Comparison of ENCODE assay signal across 8 cellular contexts in the genomic region with DNA sequence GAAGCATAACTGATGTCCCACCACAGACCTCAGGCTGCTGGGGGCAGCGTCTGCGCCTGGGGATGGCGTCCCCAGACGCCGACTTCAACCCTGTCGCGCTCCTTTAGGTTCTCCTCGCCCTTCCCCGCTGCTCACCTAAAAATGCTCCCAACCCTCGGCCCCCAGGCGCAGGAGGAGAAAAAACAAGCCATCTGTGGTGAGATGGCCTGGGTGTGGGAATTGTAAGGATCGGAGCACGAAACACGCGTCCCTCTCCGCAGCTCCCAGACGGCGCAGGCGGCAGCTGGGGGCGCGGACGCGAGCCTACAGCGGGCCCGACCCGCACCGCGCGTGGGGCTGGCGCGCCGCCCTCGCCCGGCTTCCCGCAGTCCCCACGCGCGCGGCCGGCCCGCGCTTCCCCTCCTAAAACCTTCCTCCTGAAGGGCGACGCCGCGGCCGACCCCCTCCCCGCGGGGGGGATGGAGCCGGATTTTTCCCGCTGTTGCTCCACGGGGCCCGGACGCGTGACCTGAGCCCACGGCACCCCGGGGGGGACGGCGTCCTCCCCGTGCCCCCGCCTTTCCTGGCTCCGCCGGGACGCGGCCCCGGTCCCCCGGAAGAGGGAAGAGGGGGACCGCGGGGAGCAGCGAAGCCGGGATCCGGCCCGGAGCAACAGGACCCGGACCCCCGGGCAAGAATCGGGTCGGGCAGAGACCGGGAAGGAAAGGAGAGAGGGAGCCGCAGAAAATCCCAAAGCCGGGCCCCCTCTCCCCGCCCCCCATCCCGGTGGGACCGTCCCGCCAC. TPM values are rescaled to one million over a fixed set of nuclear protein-coding genes. Genes with fewer than 3 reads are reported as not detected.
A peak's percentile ranks its signal among the peaks of the same experiment; 100 is the strongest.
DNase-seq lines count a peak whose midpoint lies in the region; ATAC-seq and TF ChIP-seq lines count a peak whose summit lies in the region.

No MANE protein-coding gene starts in this region.

- peak overlapping the region; percentile 80 for H3K4me3 Mint-ChIP-seq in activated CD8-positive, alpha-beta T cell treated with anti-CD3 and anti-CD28 coated beads for 36 hours

- CTCF ChIA-PET in activated CD8-positive, alpha-beta T cell treated with anti-CD3 and anti-CD28 coated beads for 36 hours (lab: Charles Lee) = no interaction called here

- peak overlapping the region; percentile 60 for H3K27ac Mint-ChIP-seq in activated CD8-positive, alpha-beta T cell treated with anti-CD3 and anti-CD28 coated beads for 36 hours

- H3K9me3 Mint-ChIP-seq in activated CD8-positive, alpha-beta T cell treated with anti-CD3 and anti-CD28 coated beads for 36 hours = peaks cover 2% of the 10 kb centered on the region

- H3K4me3 ChIP-seq in mucosa of rectum (ENCODE audit: low read length in 2 of 2) (peak overlapping the region; percentile 76 to 90), upper lobe of right lung (peak overlapping the region; percentile 92)

- peaks cover 17 to 32% of the 10 kb centered on the region in 2 donors for H3K4me1 ChIP-seq in mucosa of rectum (ENCODE audit: control insufficient read depth in 2 of 2, insufficient read depth in 2 of 2, low read length in 2 of 2)
- peaks cover 15% of the 10 kb centered on the region for H3K4me1 ChIP-seq in upper lobe of right lung

- TF ChIP-seq CTCF in activated CD8-positive, alpha-beta T cell treated with anti-CD3 and anti-CD28 coated beads for 36 hours (IDR thresholded peaks at IDR 0.05) = no peak
- no peak for TF ChIP-seq CTCF in upper lobe of right lung (IDR thresholded peaks at IDR 0.05)

- H3K27ac ChIP-seq in epithelial cell of prostate = peak overlapping the region; percentile 52
- peak overlapping the region; percentile 80 to 81 for H3K27ac ChIP-seq in mucosa of rectum (ENCODE audit: low read depth in 2 of 2, low read length in 2 of 2)
- H3K27ac ChIP-seq in upper lobe of right lung = peak overlapping the region; percentile 86

- H3K9ac ChIP-seq in mucosa of rectum (ENCODE audit: low read depth in 1 of 2, low read length in 2 of 2) = peak overlapping the region; percentile 47 to 63

- H3K36me3 ChIP-seq in mucosa of rectum (ENCODE audit: control insufficient read depth in 2 of 2, insufficient read depth in 2 of 2, low read length in 2 of 2) (no peaks in the 10 kb centered on the region), upper lobe of right lung (no peaks in the 10 kb centered on the region)

- no peaks in the 10 kb centered on the region for H3K27me3 ChIP-seq in mucosa of rectum (ENCODE audit: control insufficient read depth in 2 of 2, insufficient read depth in 2 of 2, low read length in 2 of 2)
- H3K27me3 ChIP-seq in upper lobe of right lung = no peaks in the 10 kb centered on the region

- no peaks in the 10 kb centered on the region for H3K36me3 Mint-ChIP-seq in activated CD8-positive, alpha-beta T cell treated with anti-CD3 and anti-CD28 coated beads for 36 hours (ENCODE audit: low read depth)

- H3K4me1 Mint-ChIP-seq in activated CD8-positive, alpha-beta T cell treated with anti-CD3 and anti-CD28 coated beads for 36 hours (ENCODE audit: low read depth) = peaks cover 23% of the 10 kb centered on the region

- intact Hi-C loops in activated CD8-positive, alpha-beta T cell treated with anti-CD3 and anti-CD28 coated beads for 36 hours (cut with micrococcal nuclease) = no loop called here
- intact Hi-C loops in upper lobe of right lung (cut with DNase I) = no loop called here

- POLR2A ChIA-PET in activated CD8-positive, alpha-beta T cell treated with anti-CD3 and anti-CD28 coated beads for 36 hours (lab: Charles Lee) = interaction anchor here (1.5 kb wide), 1 partner anchor 10 kb away, joined by 5 read pairs; no protein-coding TSS in a partner anchor

- no peaks in the 10 kb centered on the region for H3K9me3 ChIP-seq in mucosa of rectum (ENCODE audit: control insufficient read depth in 2 of 2, low read length in 2 of 2)
- H3K9me3 ChIP-seq in upper lobe of right lung = no peaks in the 10 kb centered on the region

- peak in 2 of 3 experiments; percentile 4 to 13 for DNase-seq in activated CD8-positive, alpha-beta memory T cell treated with anti-CD3 and anti-CD28 coated beads for 48 hours (ENCODE audit: low read depth in 2 of 3, low spot score in 2 of 3)
- no peak for DNase-seq in activated CD8-positive, alpha-beta memory T cell treated with anti-CD3 and anti-CD28 coated beads for 24 hours
- peak; percentile 35 for DNase-seq in activated CD8-positive, alpha-beta T cell treated with anti-CD3 and anti-CD28 coated beads for 36 hours
- DNase-seq in epithelial cell of prostate (ENCODE audit: low read depth, low spot score) (no peak), upper lobe of right lung (peak; percentile 72)

- H3K27me3 Mint-ChIP-seq in activated CD8-positive, alpha-beta T cell treated with anti-CD3 and anti-CD28 coated beads for 36 hours = no peaks in the 10 kb centered on the region

- ATAC-seq in HG03521 (IDR thresholded peaks at IDR 0.05; ENCODE audit: unreplicated experiment) (peak; percentile 11), upper lobe of right lung (peak; percentile 40), GM18873 (IDR thresholded peaks at IDR 0.05; ENCODE audit: low FRiP score, unreplicated experiment) (no peak)
- ATAC-seq in activated CD8-positive, alpha-beta T cell treated with anti-CD3 and anti-CD28 coated beads for 36 hours = peak; percentile 23

RNA-seq across cellular contexts. Expression of a gene that starts 0.6 kb away (rescaled TPM):
- 10 to 100 TPM; 30.6 to 33.3 TPM for total RNA-seq in activated CD8-positive, alpha-beta T cell treated with anti-CD3 and anti-CD28 coated beads for 36 hours
- 174 TPM for total RNA-seq in upper lobe of right lung

Comparison
In these comparisons a context has a peak if more than half of its experiments do, and no peak if none do; other contexts are left out.
1. DNase-seq: peak in activated CD8-positive, alpha-beta memory T cell treated with anti-CD3 and anti-CD28 coated beads for 48 hours (2 of 3), activated CD8-positive, alpha-beta T cell treated with anti-CD3 and anti-CD28 coated beads for 36 hours (single experiment) and upper lobe of right lung (single experiment); none in activated CD8-positive, alpha-beta memory T cell treated with anti-CD3 and anti-CD28 coated beads for 24 hours (single experiment) and epithelial cell of prostate (single experiment).
2. Peak in every context shown above with its lines, with median percentiles within 50 percentile points of each other: H3K27ac ChIP-seq.